Comparison of ENCODE assay signal across 30 cellular contexts in the genomic region with DNA sequence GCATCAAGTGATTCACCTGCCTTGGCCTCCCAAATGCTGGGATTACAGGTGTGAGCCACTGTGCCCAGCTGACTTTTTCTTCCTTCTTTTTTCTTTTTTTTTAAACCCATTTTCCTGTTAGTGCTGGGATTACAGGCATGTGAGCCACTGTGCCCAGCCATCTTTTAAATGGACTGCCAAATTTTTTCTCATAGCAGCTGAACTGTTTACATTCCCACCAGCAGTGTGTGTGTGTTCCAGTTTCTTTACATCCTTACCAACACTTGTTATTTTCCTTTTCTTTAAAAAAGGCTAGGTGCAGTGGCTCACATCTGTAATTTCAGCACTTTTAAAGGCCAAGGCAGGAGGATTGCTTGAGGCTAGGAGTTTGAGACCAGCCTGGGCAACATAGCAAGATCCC.
"Had no signal": no experiment of that assay in that cellular context is flagged by ENCODE, and none has a peak within 500 bp of the region (broad histone marks: within the 10 kb centered on the region; RNA-seq: fewer than 3 reads in every experiment).

No MANE protein-coding gene starts in this region.

- H2AFZ ChIP-seq: neural progenitor cell had no signal

- H3K9me3 ChIP-seq: left lung, lower lobe of right lung, neutrophil, prostate gland, tibial nerve, upper lobe of left lung, vagina had no signal

- H3K27ac ChIP-seq: left lung, lower lobe of right lung, neural progenitor cell, neutrophil, prostate gland, tibial nerve, upper lobe of left lung, vagina had no signal

- H3K9ac ChIP-seq: neural progenitor cell had no signal

- H3K4me3 ChIP-seq: left lung, lower lobe of right lung, neural progenitor cell, prostate gland, smooth muscle cell, tibial nerve, upper lobe of left lung, vagina had no signal

- H3K4me1 ChIP-seq: left lung, lower lobe of right lung, neural progenitor cell, prostate gland, upper lobe of left lung, vagina had no signal

- FAIRE-seq: islet of Langerhans, kidney had no signal

- H3K4me2 ChIP-seq: neural progenitor cell, smooth muscle cell had no signal

- ATAC-seq: left colon; left lung; lower lobe of right lung; natural killer cell; right cardiac atrium; stimulated activated memory B cell treated with anti-CD40 and anti-IgM and Interleukin-4, amounts not matched to agents 10 μg/mL and 1 μg/mL and 100 μg/mL, for 72 hours; stimulated activated naive CD8-positive, alpha-beta T cell treated with anti-CD3 and anti-CD28 coated beads, Interleukin-15, amount 100 ng/mL, for 72 hours had no signal

- H3K27me3 ChIP-seq: left lung, neural progenitor cell, neutrophil, tibial nerve, upper lobe of left lung, vagina had no signal

- H3K36me3 ChIP-seq: neural progenitor cell, prostate gland had no signal

- DNase-seq: hypothalamus; immature natural killer cell; kidney; left colon; left lung; lower lobe of right lung; mammary epithelial cell; mesenchymal stem cell; naive B cell; natural killer cell; nephron progenitor cell; occipital lobe; retina; right cardiac atrium; stimulated activated CD4-positive, alpha-beta T cell treated with anti-CD3 and anti-CD28 coated beads, Interleukin-1b, Interleukin-23, amount 100 ng/mL, for 48 hours; stimulated activated CD4-positive, alpha-beta T cell treated with anti-CD3 and anti-CD28 coated beads, Interleukin-2, amount 100 ng/mL, for 48 hours; stimulated activated CD4-positive, alpha-beta T cell treated with anti-CD3 and anti-CD28 coated beads, Interleukin-4, amount 100 ng/mL, for 4 hours; stimulated activated CD8-positive, alpha-beta memory T cell treated with anti-CD3 and anti-CD28 coated beads, Interleukin-4, amount 100 ng/mL, for 48 hours; stimulated activated naive CD4-positive, alpha-beta T cell treated with Interleukin-2 at 50 U/mL for 16 hours; stimulated activated naive CD8-positive, alpha-beta T cell treated with anti-CD3 and anti-CD28 coated beads, Interleukin-15, amount 100 ng/mL, for 72 hours; substantia nigra; upper lobe of left lung had no signal
